ENCODE assay signal across 9 cellular contexts in the genomic region with DNA sequence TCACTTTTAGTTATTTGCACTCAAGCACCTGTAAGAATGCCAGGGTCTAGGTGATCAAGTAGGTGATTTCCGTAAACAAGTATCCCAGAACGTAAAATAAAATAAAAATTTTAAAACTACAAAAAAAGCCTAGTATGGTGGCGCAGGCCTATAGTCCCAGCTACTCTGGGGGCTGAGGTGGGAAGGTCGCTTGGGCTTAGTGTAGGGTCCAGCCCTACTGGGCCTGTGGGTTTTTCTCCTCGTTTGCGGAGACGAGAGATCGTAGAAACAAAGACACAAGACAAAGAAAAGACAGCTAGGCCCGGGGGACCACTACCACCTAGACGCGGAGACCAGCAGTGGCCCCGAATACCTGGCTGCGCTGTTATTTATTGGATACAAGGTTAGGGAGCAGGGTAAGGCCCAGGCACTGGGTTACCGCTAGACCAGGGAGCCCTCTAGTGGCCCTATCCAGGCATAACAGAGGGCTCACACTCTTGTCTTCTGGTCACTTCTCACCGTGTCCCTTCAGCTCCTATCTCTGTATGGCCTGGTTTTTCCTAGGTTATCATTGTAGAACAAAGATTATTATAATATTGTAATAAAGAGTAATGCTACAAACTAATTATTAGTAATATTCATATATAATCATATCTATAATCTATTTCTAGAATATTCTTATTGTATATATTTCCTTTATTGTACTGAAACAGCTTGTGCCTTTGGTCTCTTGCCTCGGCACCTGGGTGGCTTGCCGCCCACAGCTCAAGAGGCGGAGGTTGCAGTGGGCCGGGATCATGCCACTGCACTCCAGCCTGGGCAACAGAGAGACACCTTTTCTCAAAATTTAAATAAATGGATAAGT. TPM values are rescaled to one million over a fixed set of nuclear protein-coding genes. Genes with fewer than 3 reads are reported as not detected.
DNase-seq lines count a peak whose midpoint lies in the region; ATAC-seq lines count a peak whose summit lies in the region.
"Had no signal": no experiment of that assay in that cellular context is flagged by ENCODE, and none has a peak within 500 bp of the region (broad histone marks: within the 10 kb centered on the region; RNA-seq: fewer than 3 reads in every experiment).

No MANE protein-coding gene starts in this region.

- no peak overlapping the region for H3K9ac ChIP-seq in adipocyte (ENCODE audit: low read length)
- H3K9ac ChIP-seq: BLaER1 had no signal

- no peaks in the 10 kb centered on the region for H3K36me3 ChIP-seq in SJCRH30
- no peaks in the 10 kb centered on the region for H3K36me3 ChIP-seq in adipocyte (ENCODE audit: control insufficient read depth, insufficient read depth, low read length, severe bottlenecking)
- H3K36me3 ChIP-seq: BLaER1 had no signal

- ATAC-seq in HG03521 (IDR thresholded peaks at IDR 0.05; ENCODE audit: unreplicated experiment) (peak; percentile 62), GM19452 (IDR thresholded peaks at IDR 0.05; ENCODE audit: unreplicated experiment) (no peak)

- H3K4me3 ChIP-seq in SJCRH30 (no peak overlapping the region), adipocyte (ENCODE audit: low read length) (no peak overlapping the region)
- H3K4me3 ChIP-seq: BLaER1 had no signal

- DNase-seq in DMS79 treated with DMSO at 0.1 percent for 48 hours (lab: John Stamatoyannopoulos, UW): peak; percentile 1
- no peak for DNase-seq in DMS79 (lab: John Stamatoyannopoulos, UW)
- DNase-seq in SJCRH30: peak; percentile 29 to 60
- peak; percentile 66 for DNase-seq in adipocyte (ENCODE audit: low read depth)
- DNase-seq in iPS-NIHi7 (ENCODE audit: extremely low spot score): peak; percentile 55
- peak; percentile 34 to 56 for DNase-seq in stimulated activated CD4-positive, alpha-beta T cell treated with anti-CD3 and anti-CD28 coated beads, Interleukin-2, amount 100 ng/mL, for 24 hours

- H3K9me3 ChIP-seq in SJCRH30 (replicated peaks) (no peaks in the 10 kb centered on the region), adipocyte (ENCODE audit: control insufficient read depth, low read length) (no peaks in the 10 kb centered on the region)
- H3K9me3 ChIP-seq: BLaER1 had no signal

- no peaks in the 10 kb centered on the region for H3K4me1 ChIP-seq in SJCRH30
- H3K4me1 ChIP-seq in adipocyte (ENCODE audit: control insufficient read depth, insufficient read depth, low read length): no peaks in the 10 kb centered on the region
- H3K4me1 ChIP-seq: BLaER1 had no signal

- H3K27me3 ChIP-seq in SJCRH30: no peaks in the 10 kb centered on the region
- peaks cover 44% of the 10 kb centered on the region for H3K27me3 ChIP-seq in adipocyte (replicated peaks; ENCODE audit: control insufficient read depth, insufficient read depth, low read length)

- no peak overlapping the region for H3K27ac ChIP-seq in SJCRH30
- H3K27ac ChIP-seq: BLaER1 had no signal

RNA-seq across cellular contexts. Expression of gene SAGE1, which starts 38.4 kb away (rescaled TPM):
- 0.08 TPM in 1 of 2 replicates, not detected in the other for total RNA-seq in SJCRH30 (2014; rRNA removed; shearing (Covaris generic))

RNA-seq across cellular contexts. Expression of gene CT45A10, which starts 38.6 kb away (rescaled TPM):
- not detected in 2 replicates for total RNA-seq in SJCRH30 (2014; rRNA removed; shearing (Covaris generic))

RNA-seq across cellular contexts. Expression of gene MMGT1, which starts 41.9 kb away (rescaled TPM):
- total RNA-seq in SJCRH30 (2014; rRNA removed; shearing (Covaris generic)): 22.7 and 24.2 TPM in 2 replicates

RNA-seq across cellular contexts. Expression of gene SLC9A6, which starts 53.4 kb away (rescaled TPM):
- 13.5 and 15.8 TPM in 2 replicates for total RNA-seq in SJCRH30 (2014; rRNA removed; shearing (Covaris generic))
